ENCODE assay signal across 8 cellular contexts in the genomic region with DNA sequence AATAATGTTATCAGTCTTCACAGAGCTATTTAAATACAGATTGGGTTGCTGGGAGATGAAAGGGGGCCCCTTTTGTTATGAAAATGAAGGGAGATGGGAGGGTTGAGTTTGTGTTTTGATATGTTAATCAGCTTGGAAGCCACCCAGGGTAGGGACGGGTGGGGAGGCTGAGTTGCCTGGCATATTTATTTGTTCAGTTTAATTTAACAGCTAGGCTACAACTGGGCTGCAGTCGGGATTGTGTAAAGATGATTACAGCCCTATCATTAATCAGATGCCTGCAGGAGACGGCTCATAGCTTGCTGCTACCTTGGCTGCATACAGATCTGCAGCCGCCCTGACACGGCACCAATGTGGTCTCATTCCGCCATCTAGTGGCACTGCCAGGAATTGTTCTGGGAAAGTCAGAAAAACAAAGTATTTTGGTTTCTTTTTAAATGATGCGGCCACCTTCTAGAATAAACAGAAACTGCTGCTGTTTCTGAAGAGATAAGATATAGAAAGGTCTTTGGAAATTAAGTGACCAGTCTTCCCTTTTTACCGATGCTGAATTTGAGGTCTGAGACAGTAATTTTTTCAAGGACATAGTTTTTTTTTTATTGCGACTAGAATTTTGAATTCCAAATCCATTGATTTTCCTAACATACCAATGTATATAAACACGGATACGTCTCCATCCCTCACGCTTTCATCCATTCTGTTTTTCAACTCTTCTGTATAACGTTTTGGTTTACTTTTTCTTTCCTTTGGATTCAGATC.
DNase-seq lines count a peak whose midpoint lies in the region; ATAC-seq, FAIRE-seq and TF ChIP-seq lines count a peak whose summit lies in the region.

No MANE protein-coding gene starts in this region.

- TF ChIP-seq POLR2A in A549 (IDR thresholded peaks at IDR 0.05; ENCODE audit: low read length) = no peak

- POLR2A ChIA-PET in A549 (lab: Yijun Ruan, JAX) = interaction anchor here (0.6 kb wide), 1 partner anchor 10 kb away, joined by 7 read pairs; no protein-coding TSS in a partner anchor

- peak overlapping the region; percentile 62 for H3K4me2 ChIP-seq in A549

- peaks cover 8% of the 10 kb centered on the region for H3K4me1 Mint-ChIP-seq in activated CD8-positive, alpha-beta memory T cell treated with anti-CD3 and anti-CD28 coated beads, Interleukin-2, amount 10 ng/mL, durations not matched to agents 7 days and 5 days
- H3K4me1 Mint-ChIP-seq in endothelial cell (ENCODE audit: unreplicated experiment) = peaks cover 20% of the 10 kb centered on the region

- no peak for TF ChIP-seq EP300 in A549 (IDR thresholded peaks at IDR 0.05)

- peak overlapping the region; percentile 38 for H3K4me3 Mint-ChIP-seq in activated CD8-positive, alpha-beta memory T cell treated with anti-CD3 and anti-CD28 coated beads, Interleukin-2, amount 10 ng/mL, durations not matched to agents 7 days and 5 days
- H3K4me3 Mint-ChIP-seq in endothelial cell (ENCODE audit: unreplicated experiment) = no peak overlapping the region

- H3K9me3 Mint-ChIP-seq in activated CD8-positive, alpha-beta memory T cell treated with anti-CD3 and anti-CD28 coated beads, Interleukin-2, amount 10 ng/mL, durations not matched to agents 7 days and 5 days (ENCODE audit: low read depth) = no peaks in the 10 kb centered on the region
- H3K9me3 Mint-ChIP-seq in endothelial cell (ENCODE audit: unreplicated experiment) = peaks cover 4% of the 10 kb centered on the region

- DNase-seq in A549 (ENCODE audit: low read depth in 1 of 2, low spot score in 1 of 2) (peak; percentile 32 to 57), NCI-H345 (lab: John Stamatoyannopoulos, UW) (peak; percentile 70), endothelial cell (ENCODE audit: low spot score) (peak; percentile 72), midbrain (lab: John Stamatoyannopoulos, UW) (peak; percentile 72)
- DNase-seq in activated CD8-positive, alpha-beta memory T cell treated with anti-CD3 and anti-CD28 coated beads, Interleukin-2, amount 10 ng/mL, durations not matched to agents 7 days and 5 days = peak; percentile 79
- DNase-seq in stimulated activated CD8-positive, alpha-beta memory T cell treated with anti-CD3 and anti-CD28 coated beads, Interleukin-2, amount 100 ng/mL, for 1 hour (ENCODE audit: low read depth in 2 of 2) = peak; percentile 7 to 31

- TF ChIP-seq CTCF in A549 (IDR thresholded peaks at IDR 0.05) = peak; percentile 70
- TF ChIP-seq CTCF in GM12873 (IDR thresholded peaks at IDR 0.05; ENCODE audit: insufficient read depth, low read depth, low read length, missing control alignments) = peak; percentile 88
- peak; percentile 92 for TF ChIP-seq CTCF in endothelial cell (IDR thresholded peaks at IDR 0.05; ENCODE audit: unreplicated experiment)

- peak overlapping the region; percentile 8; the same call in 1 of the 3 replicates for H3K4me3 ChIP-seq in A549

- peak; percentile 86 to 93 for TF ChIP-seq RAD21 in A549 (conservative IDR thresholded peaks at IDR 0.05 in 1 of 2, IDR thresholded peaks at IDR 0.05 in 1 of 2)

- CTCF ChIA-PET in A549 (lab: Yijun Ruan, JAX) = interaction anchor here (0.6 to 4.8 kb wide), 38 partner anchors 11 to 1328 kb away, joined by 3 to 70 read pairs (median 4); no protein-coding TSS in a partner anchor
- CTCF ChIA-PET in activated CD8-positive, alpha-beta memory T cell treated with anti-CD3 and anti-CD28 coated beads, Interleukin-2, amount 10 ng/mL, durations not matched to agents 7 days and 5 days (lab: Charles Lee) = interaction anchor here (0.7 to 2.1 kb wide), 9 partner anchors 13 to 700 kb away, joined by 3 to 10 read pairs (median 5); no protein-coding TSS in a partner anchor

- WGBS in A549 (ENCODE audit: missing lambda C conversion rate) = 7% methylated on average over 13 of the region's 13 CpGs

- H3K4me1 ChIP-seq in A549 = no peaks in the 10 kb centered on the region

- H3K27me3 Mint-ChIP-seq in activated CD8-positive, alpha-beta memory T cell treated with anti-CD3 and anti-CD28 coated beads, Interleukin-2, amount 10 ng/mL, durations not matched to agents 7 days and 5 days = peaks cover 22% of the 10 kb centered on the region
- peaks cover 3% of the 10 kb centered on the region for H3K27me3 Mint-ChIP-seq in endothelial cell (ENCODE audit: unreplicated experiment)

- H3K27ac ChIP-seq in A549 = no peak overlapping the region

- H3K9me3 ChIP-seq in A549 = no peaks in the 10 kb centered on the region

- FAIRE-seq in A549 (lab: Jason Lieb, UNC) = no peak

- no peaks in the 10 kb centered on the region for H3K36me3 Mint-ChIP-seq in activated CD8-positive, alpha-beta memory T cell treated with anti-CD3 and anti-CD28 coated beads, Interleukin-2, amount 10 ng/mL, durations not matched to agents 7 days and 5 days
- H3K36me3 Mint-ChIP-seq in endothelial cell (ENCODE audit: low read depth, unreplicated experiment) = no peaks in the 10 kb centered on the region

- ATAC-seq in A549 (peak; percentile 85 to 92), HG02588 (IDR thresholded peaks at IDR 0.05; ENCODE audit: unreplicated experiment) (no peak)
- ATAC-seq in activated CD8-positive, alpha-beta memory T cell treated with anti-CD3 and anti-CD28 coated beads, Interleukin-2, amount 10 ng/mL, durations not matched to agents 7 days and 5 days = peak; percentile 75

- H3K27ac Mint-ChIP-seq in activated CD8-positive, alpha-beta memory T cell treated with anti-CD3 and anti-CD28 coated beads, Interleukin-2, amount 10 ng/mL, durations not matched to agents 7 days and 5 days = no peak overlapping the region
- no peak overlapping the region for H3K27ac Mint-ChIP-seq in endothelial cell (ENCODE audit: unreplicated experiment)

TF ChIP-seq in A549, 52 proteins besides CTCF, POLR2A, EP300 and RAD21:
- no peak for TF ChIP-seq EHMT2 (IDR thresholded peaks at IDR 0.05; ENCODE audit: low read depth)
- TF ChIP-seq GATA3 (IDR thresholded peaks at IDR 0.05; ENCODE audit: borderline replicate concordance) = no peak
- TF ChIP-seq JUNB (IDR thresholded peaks at IDR 0.05) = no peak
- no peak for TF ChIP-seq ZNF302 (CRISPR knock-in tag; IDR thresholded peaks at IDR 0.05)
- no peak for TF ChIP-seq MAFK (IDR thresholded peaks at IDR 0.05; ENCODE audit: partially characterized antibody)
- TF ChIP-seq EHF (CRISPR knock-in tag; IDR thresholded peaks at IDR 0.05) = no peak
- TF ChIP-seq SMC3 (IDR thresholded peaks at IDR 0.05) = peak; percentile 57; the same call in 2 of the 3 replicates
- no peak for TF ChIP-seq MYC (IDR thresholded peaks at IDR 0.05; ENCODE audit: borderline replicate concordance, low read length)
- TF ChIP-seq, protein P1, sequence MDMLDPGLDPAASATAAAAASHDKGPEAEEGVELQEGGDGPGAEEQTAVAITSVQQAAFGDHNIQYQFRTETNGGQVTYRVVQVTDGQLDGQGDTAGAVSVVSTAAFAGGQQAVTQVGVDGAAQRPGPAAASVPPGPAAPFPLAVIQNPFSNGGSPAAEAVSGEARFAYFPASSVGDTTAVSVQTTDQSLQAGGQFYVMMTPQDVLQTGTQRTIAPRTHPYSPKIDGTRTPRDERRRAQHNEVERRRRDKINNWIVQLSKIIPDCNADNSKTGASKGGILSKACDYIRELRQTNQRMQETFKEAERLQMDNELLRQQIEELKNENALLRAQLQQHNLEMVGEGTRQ (IDR thresholded peaks at IDR 0.05) = no peak

Comparison
In these comparisons a context has a peak if more than half of its experiments do, and no peak if none do; other contexts are left out.
1. DNase-seq: peak in every context shown above with its lines; median percentile 79 in activated CD8-positive, alpha-beta memory T cell treated with anti-CD3 and anti-CD28 coated beads, Interleukin-2, amount 10 ng/mL, durations not matched to agents 7 days and 5 days; 72 in endothelial cell; 72 in midbrain; 70 in NCI-H345; 44 in A549; 19 in stimulated activated CD8-positive, alpha-beta memory T cell treated with anti-CD3 and anti-CD28 coated beads, Interleukin-2, amount 100 ng/mL, for 1 hour.